In the genomic region with DNA sequence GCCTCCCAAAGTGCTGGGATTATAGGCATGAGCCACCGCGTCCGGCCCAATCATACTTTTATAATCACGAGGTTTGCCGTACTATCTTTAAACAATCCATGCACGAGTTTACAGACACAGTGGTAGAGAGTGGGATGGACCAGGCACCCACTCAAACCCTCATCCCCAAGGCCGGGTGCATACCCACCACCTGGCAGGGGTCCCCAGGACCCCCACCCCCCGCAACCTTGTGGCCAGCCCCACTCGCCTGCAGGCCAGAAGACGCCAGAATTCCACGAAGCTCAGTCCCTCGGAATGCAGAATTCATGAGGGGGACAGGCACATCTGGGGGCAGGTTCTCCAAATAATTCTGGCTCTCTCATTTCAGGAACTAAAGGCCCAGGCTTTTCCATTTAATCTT, we compare ENCODE assay signal across 19 cellular contexts.
"Had no signal": no experiment of that assay in that cellular context is flagged by ENCODE, and none has a peak within 500 bp of the region (broad histone marks: within the 10 kb centered on the region; RNA-seq: fewer than 3 reads in every experiment).

No MANE protein-coding gene starts in this region.

- H3K4me3 ChIP-seq: breast epithelium, coronary artery, heart left ventricle, lower lobe of right lung, neural progenitor cell, prostate gland, stomach, testis, upper lobe of left lung had no signal

- H3K9me3 Mint-ChIP-seq: activated CD4-positive, alpha-beta memory T cell treated with anti-CD3 and anti-CD28 coated beads for 36 hours; activated naive CD8-positive, alpha-beta T cell treated with anti-CD3 and anti-CD28 coated beads for 36 hours; naive thymus-derived CD4-positive, alpha-beta T cell; neural progenitor cell; stimulated activated effector memory CD8-positive, alpha-beta T cell treated with anti-CD3 and anti-CD28 coated beads, Interleukin-12 subunit alpha, Interleukin-12 subunit beta, amount 100 ng/mL, for 72 hours had no signal

- H3K9ac ChIP-seq: neural progenitor cell had no signal

- H3K4me3 Mint-ChIP-seq: activated CD4-positive, alpha-beta memory T cell treated with anti-CD3 and anti-CD28 coated beads for 36 hours; activated naive CD8-positive, alpha-beta T cell treated with anti-CD3 and anti-CD28 coated beads for 36 hours; naive thymus-derived CD4-positive, alpha-beta T cell; neural progenitor cell; stimulated activated effector memory CD8-positive, alpha-beta T cell treated with anti-CD3 and anti-CD28 coated beads, Interleukin-12 subunit alpha, Interleukin-12 subunit beta, amount 100 ng/mL, for 72 hours had no signal

- H3K36me3 ChIP-seq: breast epithelium, neural progenitor cell, prostate gland had no signal

- H3K27ac ChIP-seq: breast epithelium, coronary artery, lower lobe of right lung, neural progenitor cell, prostate gland, testis had no signal

- H3K9me3 ChIP-seq: breast epithelium, heart left ventricle, lower lobe of right lung, prostate gland, stomach, testis, upper lobe of left lung had no signal

- H3K27ac Mint-ChIP-seq: activated CD4-positive, alpha-beta memory T cell treated with anti-CD3 and anti-CD28 coated beads for 36 hours; activated naive CD8-positive, alpha-beta T cell treated with anti-CD3 and anti-CD28 coated beads for 36 hours; neural progenitor cell had no signal

- DNase-seq: activated CD4-positive, alpha-beta memory T cell treated with anti-CD3 and anti-CD28 coated beads for 36 hours; activated CD4-positive, alpha-beta T cell treated with anti-CD3 and anti-CD28 coated beads for 48 hours; activated naive CD4-positive, alpha-beta T cell treated with Interleukin-2 at 50 U/mL for 16 hours; activated naive CD8-positive, alpha-beta T cell treated with anti-CD3 and anti-CD28 coated beads for 36 hours; activated T-cell treated with anti-CD3 and anti-CD28 coated beads, Interleukin-2, amount 50 U/mL, for 48 hours; mesendoderm; naive thymus-derived CD4-positive, alpha-beta T cell; stimulated activated CD4-positive, alpha-beta T cell treated with anti-CD3 and anti-CD28 coated beads, Interleukin-1b, Interleukin-23, amount 100 ng/mL, for 48 hours; stomach; testis had no signal

- H3K27me3 ChIP-seq: breast epithelium, heart left ventricle, neural progenitor cell, stomach, testis, upper lobe of left lung had no signal

- H3K27me3 Mint-ChIP-seq: activated CD4-positive, alpha-beta memory T cell treated with anti-CD3 and anti-CD28 coated beads for 36 hours; activated naive CD8-positive, alpha-beta T cell treated with anti-CD3 and anti-CD28 coated beads for 36 hours had no signal

- ATAC-seq: heart left ventricle; lower lobe of right lung; naive thymus-derived CD4-positive, alpha-beta T cell; right cardiac atrium; stimulated activated effector memory CD8-positive, alpha-beta T cell treated with anti-CD3 and anti-CD28 coated beads, Interleukin-12 subunit alpha, Interleukin-12 subunit beta, amount 100 ng/mL, for 72 hours had no signal

- H3K36me3 Mint-ChIP-seq: activated CD4-positive, alpha-beta memory T cell treated with anti-CD3 and anti-CD28 coated beads for 36 hours; activated naive CD8-positive, alpha-beta T cell treated with anti-CD3 and anti-CD28 coated beads for 36 hours; naive thymus-derived CD4-positive, alpha-beta T cell; neural progenitor cell; stimulated activated effector memory CD8-positive, alpha-beta T cell treated with anti-CD3 and anti-CD28 coated beads, Interleukin-12 subunit alpha, Interleukin-12 subunit beta, amount 100 ng/mL, for 72 hours had no signal
